13 cellular contexts compared by ENCODE assay signal in the genomic region with DNA sequence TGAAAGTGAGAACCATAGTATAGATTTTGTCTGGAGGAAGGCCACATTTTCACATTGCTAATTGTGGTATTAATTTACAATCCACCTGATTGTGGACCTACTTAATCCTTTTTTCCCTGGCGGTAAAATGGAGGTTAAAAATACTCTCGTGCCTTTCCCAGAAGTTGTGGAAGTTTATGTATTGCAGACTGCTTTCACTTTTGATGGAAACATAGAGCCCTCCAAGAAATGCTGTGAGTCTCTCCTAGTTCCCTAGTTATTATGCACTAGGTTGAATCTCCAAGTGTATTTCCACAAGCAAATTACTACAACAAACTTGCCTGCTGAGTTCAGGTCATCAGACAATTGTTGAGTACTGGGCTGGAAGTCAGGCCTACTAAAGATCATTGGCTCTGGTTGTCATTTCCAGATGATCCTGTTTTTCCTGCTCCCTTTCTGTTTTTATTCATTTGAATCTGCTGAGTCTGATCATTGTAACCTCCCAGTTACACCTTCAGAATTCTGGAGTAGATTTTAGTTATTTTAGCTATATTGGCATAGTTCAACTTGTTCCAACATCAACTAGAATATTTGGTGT.
DNase-seq lines count a peak whose midpoint lies in the region; ATAC-seq and TF ChIP-seq lines count a peak whose summit lies in the region.
"Had no signal": no experiment of that assay in that cellular context is flagged by ENCODE, and none has a peak within 500 bp of the region (broad histone marks: within the 10 kb centered on the region; RNA-seq: fewer than 3 reads in every experiment).

No MANE protein-coding gene starts in this region.

- H3K4me2 ChIP-seq in PC-3 (ENCODE audit: low read length), result no peak overlapping the region
- no peak overlapping the region for H3K4me2 ChIP-seq in neural progenitor cell

- H3K9me2 ChIP-seq in PC-3 (replicated peaks; ENCODE audit: low read length), result no peaks in the 10 kb centered on the region

- H3K4me3 ChIP-seq in PC-3 (ENCODE audit: low read length) (no peak overlapping the region), duodenal mucosa (ENCODE audit: low read depth in 1 of 2, low read length in 2 of 2) (peak overlapping the region in 1 of 2 donors; percentile 31), lower lobe of right lung (peak overlapping the region; percentile 10), stomach (no peak overlapping the region), neural progenitor cell (no peak overlapping the region), vagina (no peak overlapping the region)

- peaks cover 2% of the 10 kb centered on the region for H3K36me3 Mint-ChIP-seq in neural progenitor cell

- H3K4me3 Mint-ChIP-seq in neural progenitor cell, result no peak overlapping the region
- H3K4me3 Mint-ChIP-seq: activated naive CD8-positive, alpha-beta T cell treated with anti-CD3 and anti-CD28 coated beads for 36 hours; CD4-positive, alpha-beta T cell; naive thymus-derived CD8-positive, alpha-beta T cell had no signal

- 40 to 83% (median 59%) methylated on average over 2 of the region's 2 CpGs for WGBS in stomach, 5 donors

- H3K9me3 Mint-ChIP-seq in neural progenitor cell, result no peaks in the 10 kb centered on the region
- H3K9me3 Mint-ChIP-seq: activated naive CD8-positive, alpha-beta T cell treated with anti-CD3 and anti-CD28 coated beads for 36 hours; CD4-positive, alpha-beta T cell; naive thymus-derived CD8-positive, alpha-beta T cell had no signal

- peaks cover 42% of the 10 kb centered on the region for H3K4me1 Mint-ChIP-seq in neural progenitor cell

- no peaks in the 10 kb centered on the region for H3K27me3 ChIP-seq in PC-3 (ENCODE audit: low read length)
- no peaks in the 10 kb centered on the region for H3K27me3 ChIP-seq in duodenal mucosa (ENCODE audit: control insufficient read depth in 1 of 2, insufficient read depth in 2 of 2, low read length in 2 of 2)
- H3K27me3 ChIP-seq in lower lobe of right lung (ENCODE audit: low read depth), result no peaks in the 10 kb centered on the region
- no peaks in the 10 kb centered on the region for H3K27me3 ChIP-seq in stomach
- no peaks in the 10 kb centered on the region for H3K27me3 ChIP-seq in neural progenitor cell
- H3K27me3 ChIP-seq in vagina, result no peaks in the 10 kb centered on the region

- no peak overlapping the region for H2AFZ ChIP-seq in PC-3 (ENCODE audit: low read length)
- H2AFZ ChIP-seq in neural progenitor cell (replicated peaks), result no peak overlapping the region

- BruUV-seq in PC-3 (replicated peaks; lab: Mats Ljungman, UMichigan), result no TSS peak

- H3K27ac ChIP-seq in PC-3 (ENCODE audit: low read length), result no peak overlapping the region
- H3K27ac ChIP-seq in duodenal mucosa (ENCODE audit: low read depth, low read length), result peak overlapping the region; percentile 37
- peak overlapping the region; percentile 54 for H3K27ac ChIP-seq in lower lobe of right lung
- peak overlapping the region in 4 of 5 donors; percentile 24 to 69 (median 42) for H3K27ac ChIP-seq in stomach
- H3K27ac ChIP-seq in neural progenitor cell, result no peak overlapping the region
- no peak overlapping the region for H3K27ac ChIP-seq in vagina

- H3K4me1 ChIP-seq in PC-3 (ENCODE audit: insufficient read depth, low read length) (peaks cover 20% of the 10 kb centered on the region), duodenal mucosa (ENCODE audit: control insufficient read depth in 1 of 2, insufficient read depth in 2 of 2, low read length in 2 of 2) (peaks cover 17 to 39% of the 10 kb centered on the region in 2 donors), lower lobe of right lung (peaks cover 50% of the 10 kb centered on the region), stomach (peaks cover 14 to 62% (median 36%) of the 10 kb centered on the region in 4 donors), neural progenitor cell (peaks cover 38% of the 10 kb centered on the region), vagina (peaks cover 61% of the 10 kb centered on the region)

- no peak overlapping the region for H3K27ac Mint-ChIP-seq in neural progenitor cell
- H3K27ac Mint-ChIP-seq: activated naive CD8-positive, alpha-beta T cell treated with anti-CD3 and anti-CD28 coated beads for 36 hours; CD4-positive, alpha-beta T cell had no signal

- H3F3A ChIP-seq in PC-3 (ENCODE audit: low read length, unreplicated experiment) (no peaks in the 10 kb centered on the region), neural progenitor cell (ENCODE audit: low read depth) (peaks cover 15% of the 10 kb centered on the region)

- H3K9me3 ChIP-seq in PC-3 (ENCODE audit: low read length) (no peaks in the 10 kb centered on the region), duodenal mucosa (ENCODE audit: control insufficient read depth in 1 of 2, low read length in 2 of 2) (no peaks in the 10 kb centered on the region), lower lobe of right lung (no peaks in the 10 kb centered on the region), stomach (no peaks in the 10 kb centered on the region), neural progenitor cell (ENCODE audit: low read depth) (no peaks in the 10 kb centered on the region), vagina (no peaks in the 10 kb centered on the region)

- intact Hi-C loops in PC-3 (cut with micrococcal nuclease) (no loop called here), lower lobe of right lung (cut with DNase I) (no loop called here), stomach (cut with DNase I; ENCODE audit: low total_unique reads) (no loop called here), vagina (cut with DNase I) (loop anchor here (10.0 kb wide), 1 partner anchor 58 kb away; no protein-coding TSS in a partner anchor)

- DNase-seq in PC-3 (peak; percentile 25), lower lobe of right lung (no peak), stomach (no peak), SKM-1 treated with dmso at 0.1 percent for 144 hours (lab: John Stamatoyannopoulos, UW; ENCODE audit: unreplicated experiment) (no peak), neural progenitor cell (ENCODE audit: low spot score) (no peak), vagina (ENCODE audit: extremely low spot score in 2 of 2) (no peak), NCI-H2171 treated with DMSO at 0.1 percent for 48 hours (lab: John Stamatoyannopoulos, UW) (no peak)
- DNase-seq: activated naive CD8-positive, alpha-beta T cell treated with anti-CD3 and anti-CD28 coated beads for 36 hours; CD4-positive, alpha-beta T cell; Karpas-422; naive thymus-derived CD8-positive, alpha-beta T cell; NCI-H446 treated with DMSO at 0.1 percent for 48 hours had no signal

- no peaks in the 10 kb centered on the region for H4K20me1 ChIP-seq in PC-3 (ENCODE audit: low read length)
- no peaks in the 10 kb centered on the region for H4K20me1 ChIP-seq in neural progenitor cell (ENCODE audit: low read depth)

- POLR2A ChIA-PET in PC-3 (lab: Charles Lee; ENCODE audit: unreplicated experiment), result no interaction called here

- no peak overlapping the region for H3K9ac ChIP-seq in PC-3 (ENCODE audit: low read length)
- H3K9ac ChIP-seq in duodenal mucosa (ENCODE audit: low read depth in 1 of 2, low read length in 2 of 2), result no peak overlapping the region
- no peak overlapping the region for H3K9ac ChIP-seq in neural progenitor cell

- H3K27me3 Mint-ChIP-seq in neural progenitor cell (ENCODE audit: insufficient read depth, low read depth), result no peaks in the 10 kb centered on the region
- H3K27me3 Mint-ChIP-seq: activated naive CD8-positive, alpha-beta T cell treated with anti-CD3 and anti-CD28 coated beads for 36 hours; CD4-positive, alpha-beta T cell; naive thymus-derived CD8-positive, alpha-beta T cell had no signal

- TF ChIP-seq EP300 in stomach (IDR thresholded peaks at IDR 0.05), result no peak

- ATAC-seq in PC-3, result no peak
- ATAC-seq in lower lobe of right lung, result no peak
- ATAC-seq: naive thymus-derived CD8-positive, alpha-beta T cell had no signal

- H3K79me2 ChIP-seq in PC-3 (ENCODE audit: low read length), result no peaks in the 10 kb centered on the region
- no peaks in the 10 kb centered on the region for H3K79me2 ChIP-seq in neural progenitor cell (ENCODE audit: low read depth)

- H3K36me3 ChIP-seq in PC-3 (ENCODE audit: low read depth, low read length) (no peaks in the 10 kb centered on the region), duodenal mucosa (ENCODE audit: control insufficient read depth in 1 of 2, insufficient read depth in 2 of 2, low read length in 2 of 2) (peaks cover 0 to 5% of the 10 kb centered on the region in 2 donors), lower lobe of right lung (no peaks in the 10 kb centered on the region), stomach (peaks cover 0 to 6% (median 5%) of the 10 kb centered on the region in 4 donors), neural progenitor cell (no peaks in the 10 kb centered on the region), vagina (peaks cover 0 to 7% of the 10 kb centered on the region in 2 donors)

- no peak for TF ChIP-seq CTCF in PC-3 (conservative IDR thresholded peaks at IDR 0.05; ENCODE audit: low read depth, low read length)
- TF ChIP-seq CTCF in lower lobe of right lung (IDR thresholded peaks at IDR 0.05), result no peak
- no peak for TF ChIP-seq CTCF in stomach (IDR thresholded peaks at IDR 0.05)
- no peak for TF ChIP-seq CTCF in neural progenitor cell (IDR thresholded peaks at IDR 0.05)
- no peak for TF ChIP-seq CTCF in vagina (IDR thresholded peaks at IDR 0.05)

- no peak for TF ChIP-seq POLR2A in stomach (IDR thresholded peaks at IDR 0.05)
- TF ChIP-seq POLR2A in vagina (IDR thresholded peaks at IDR 0.05), result no peak

- CTCF ChIA-PET in PC-3 (lab: Charles Lee), result no interaction called here

Comparison
In these comparisons a context has a peak if more than half of its experiments do, and no peak if none do; other contexts are left out.
1. H3K27ac ChIP-seq: peak in duodenal mucosa (single experiment), lower lobe of right lung (single experiment) and stomach (4 of 5); none in PC-3 (single experiment), neural progenitor cell (single experiment) and vagina (single experiment).